15 cellular contexts compared by ENCODE assay signal in genomic region chr5:119319890-119320289, GRCh38. TPM values are rescaled to one million over a fixed set of nuclear protein-coding genes. Genes with fewer than 3 reads are reported as not detected.
DNase-seq lines count a peak whose midpoint lies in the region; ATAC-seq and TF ChIP-seq lines count a peak whose summit lies in the region.
"Had no signal": no experiment of that assay in that cellular context is flagged by ENCODE, and none has a peak within 500 bp of the region (broad histone marks: within the 10 kb centered on the region; RNA-seq: fewer than 3 reads in every experiment).

No MANE protein-coding gene starts in this region.

- no peaks in the 10 kb centered on the region for H3K27me3 Mint-ChIP-seq in activated CD8-positive, alpha-beta memory T cell treated with anti-CD3 and anti-CD28 coated beads, Interleukin-2, amount 10 ng/mL, durations not matched to agents 7 days and 5 days
- H3K27me3 Mint-ChIP-seq in IgD-negative memory B cell (no peaks in the 10 kb centered on the region), HFFc6 (ENCODE audit: insufficient read depth) (no peaks in the 10 kb centered on the region)
- no peaks in the 10 kb centered on the region for H3K27me3 Mint-ChIP-seq in activated naive CD8-positive, alpha-beta T cell
- no peaks in the 10 kb centered on the region for H3K27me3 Mint-ChIP-seq in natural killer cell treated with Interleukin-12 subunit alpha and Interleukin-12 subunit beta and Interleukin-15 and Interleukin-18, amount 100 ng/mL, for 72 hours

- H3K36me3 Mint-ChIP-seq in activated CD8-positive, alpha-beta memory T cell treated with anti-CD3 and anti-CD28 coated beads, Interleukin-2, amount 10 ng/mL, durations not matched to agents 7 days and 5 days, result peaks cover 17% of the 10 kb centered on the region
- H3K36me3 Mint-ChIP-seq in IgD-negative memory B cell, result peaks cover 4% of the 10 kb centered on the region
- H3K36me3 Mint-ChIP-seq in activated naive CD8-positive, alpha-beta T cell, result peaks cover 11% of the 10 kb centered on the region
- H3K36me3 Mint-ChIP-seq in natural killer cell treated with Interleukin-12 subunit alpha and Interleukin-12 subunit beta and Interleukin-15 and Interleukin-18, amount 100 ng/mL, for 72 hours, result peaks cover 6% of the 10 kb centered on the region
- peaks cover 7% of the 10 kb centered on the region; the same call in 1 of the 2 replicates for H3K36me3 Mint-ChIP-seq in HFFc6 (ENCODE audit: low read depth)

- no peaks in the 10 kb centered on the region for H3K9me3 Mint-ChIP-seq in activated CD8-positive, alpha-beta memory T cell treated with anti-CD3 and anti-CD28 coated beads, Interleukin-2, amount 10 ng/mL, durations not matched to agents 7 days and 5 days (ENCODE audit: low read depth)
- no peaks in the 10 kb centered on the region for H3K9me3 Mint-ChIP-seq in IgD-negative memory B cell
- no peaks in the 10 kb centered on the region for H3K9me3 Mint-ChIP-seq in activated naive CD8-positive, alpha-beta T cell (ENCODE audit: low read depth)
- peaks cover 3% of the 10 kb centered on the region for H3K9me3 Mint-ChIP-seq in natural killer cell treated with Interleukin-12 subunit alpha and Interleukin-12 subunit beta and Interleukin-15 and Interleukin-18, amount 100 ng/mL, for 72 hours
- H3K9me3 Mint-ChIP-seq in HFFc6, result no peaks in the 10 kb centered on the region
- H3K9me3 Mint-ChIP-seq: CD14-positive monocyte had no signal

- CTCF ChIA-PET in activated CD8-positive, alpha-beta memory T cell treated with anti-CD3 and anti-CD28 coated beads, Interleukin-2, amount 10 ng/mL, durations not matched to agents 7 days and 5 days (lab: Charles Lee), result interaction anchor here (9.9 kb wide), 1 partner anchor 20 kb away, joined by 103 read pairs; no protein-coding TSS in a partner anchor

- peaks cover 87% of the 10 kb centered on the region for H3K4me1 Mint-ChIP-seq in activated CD8-positive, alpha-beta memory T cell treated with anti-CD3 and anti-CD28 coated beads, Interleukin-2, amount 10 ng/mL, durations not matched to agents 7 days and 5 days
- peaks cover 70 to 83% (median 72%) of the 10 kb centered on the region in 3 donors for H3K4me1 Mint-ChIP-seq in IgD-negative memory B cell
- peaks cover 93% of the 10 kb centered on the region for H3K4me1 Mint-ChIP-seq in activated naive CD8-positive, alpha-beta T cell (ENCODE audit: low read depth)
- peaks cover 79% of the 10 kb centered on the region in 2 donors for H3K4me1 Mint-ChIP-seq in natural killer cell treated with Interleukin-12 subunit alpha and Interleukin-12 subunit beta and Interleukin-15 and Interleukin-18, amount 100 ng/mL, for 72 hours (ENCODE audit: low read depth in 2 of 2)
- peaks cover 45% of the 10 kb centered on the region for H3K4me1 Mint-ChIP-seq in HFFc6 (ENCODE audit: low read depth)

- no peak for TF ChIP-seq CTCF in HFFc6 (IDR thresholded peaks at IDR 0.05)

- peak overlapping the region; percentile 67 for H3K27ac Mint-ChIP-seq in activated CD8-positive, alpha-beta memory T cell treated with anti-CD3 and anti-CD28 coated beads, Interleukin-2, amount 10 ng/mL, durations not matched to agents 7 days and 5 days
- H3K27ac Mint-ChIP-seq in IgD-negative memory B cell (peak overlapping the region; percentile 20 to 71 (median 59)), HFFc6 (no peak overlapping the region)
- peak overlapping the region; percentile 95 for H3K27ac Mint-ChIP-seq in activated naive CD8-positive, alpha-beta T cell
- H3K27ac Mint-ChIP-seq in natural killer cell treated with Interleukin-12 subunit alpha and Interleukin-12 subunit beta and Interleukin-15 and Interleukin-18, amount 100 ng/mL, for 72 hours, result peak overlapping the region; percentile 76 to 94

- ATAC-seq in activated CD8-positive, alpha-beta memory T cell treated with anti-CD3 and anti-CD28 coated beads, Interleukin-2, amount 10 ng/mL, durations not matched to agents 7 days and 5 days, result no peak
- no peak for ATAC-seq in natural killer cell treated with Interleukin-12 subunit alpha and Interleukin-12 subunit beta and Interleukin-15 and Interleukin-18, amount 100 ng/mL, for 72 hours
- ATAC-seq: PC-3 had no signal

- H3K4me3 Mint-ChIP-seq in activated CD8-positive, alpha-beta memory T cell treated with anti-CD3 and anti-CD28 coated beads, Interleukin-2, amount 10 ng/mL, durations not matched to agents 7 days and 5 days, result no peak overlapping the region
- peak overlapping the region in 2 of 4 donors; percentile 12 to 35 for H3K4me3 Mint-ChIP-seq in IgD-negative memory B cell
- peak overlapping the region; percentile 40 for H3K4me3 Mint-ChIP-seq in activated naive CD8-positive, alpha-beta T cell
- H3K4me3 Mint-ChIP-seq in natural killer cell treated with Interleukin-12 subunit alpha and Interleukin-12 subunit beta and Interleukin-15 and Interleukin-18, amount 100 ng/mL, for 72 hours, result no peak overlapping the region
- no peak overlapping the region for H3K4me3 Mint-ChIP-seq in HFFc6
- H3K4me3 Mint-ChIP-seq: CD14-positive monocyte had no signal

- DNase-seq in activated CD8-positive, alpha-beta memory T cell treated with anti-CD3 and anti-CD28 coated beads, Interleukin-2, amount 10 ng/mL, durations not matched to agents 7 days and 5 days, result no peak
- no peak for DNase-seq in activated CD8-positive, alpha-beta memory T cell treated with anti-CD3 and anti-CD28 coated beads, Interleukin-2, amount 50 U/mL, for 4 hours
- no peak for DNase-seq in natural killer cell treated with Interleukin-12 subunit alpha and Interleukin-12 subunit beta and Interleukin-15 and Interleukin-18, amount 100 ng/mL, for 72 hours (ENCODE audit: low spot score)
- DNase-seq in RKO (ENCODE audit: low spot score) (no peak), HFFc6 (no peak), hippocampal formation (lab: John Stamatoyannopoulos, UW) (no peak)
- DNase-seq: DMS79; Kasumi-1; NCI-H526; PC-3; SJCRH30; stimulated activated CD4-positive, alpha-beta T cell treated with anti-CD3 and anti-CD28 coated beads, Interleukin-12 subunit alpha, Interleukin-12 subunit beta, amount 100 ng/mL, for 4 hours had no signal

RNA-seq across cellular contexts. Expression of gene TNFAIP8, which starts 35.9 kb away (rescaled TPM):
- 100 to 1,000 TPM; 106 to 109 TPM for total RNA-seq in activated CD8-positive, alpha-beta memory T cell treated with anti-CD3 and anti-CD28 coated beads, Interleukin-2, amount 10 ng/mL, durations not matched to agents 7 days and 5 days
- 285 TPM for polyA plus RNA-seq in IgD-negative memory B cell
- total RNA-seq in natural killer cell treated with Interleukin-12 subunit alpha and Interleukin-12 subunit beta and Interleukin-15 and Interleukin-18, amount 100 ng/mL, for 72 hours, result 100 to 1,000 TPM; 131 to 333 TPM
- total RNA-seq in HFFc6 (2021; fragmentation: NEBNext Ultra II Directional; extraction: Animal tissue kit (Norgen Biotek cat#: 25700)), result 10 to 100 TPM in 4 of 6 experiments, 1 to 10 TPM in 2; 8.0 to 13.9 (median 10.5) TPM

Comparison
In these comparisons a context has a peak if more than half of its experiments do, and no peak if none do; other contexts are left out.
1. RNA of gene TNFAIP8, which starts 35.9 kb away (total RNA-seq): 131 to 333 TPM in natural killer cell treated with Interleukin-12 subunit alpha and Interleukin-12 subunit beta and Interleukin-15 and Interleukin-18, amount 100 ng/mL, for 72 hours and 106 to 109 TPM in activated CD8-positive, alpha-beta memory T cell treated with anti-CD3 and anti-CD28 coated beads, Interleukin-2, amount 10 ng/mL, durations not matched to agents 7 days and 5 days; 8.0 to 13.9 TPM in HFFc6; every median in the first group is over 4 times any median in the second.